ENCODE assay signal across 8 cellular contexts in genomic region chr16:589658-590159, GRCh38. TPM values are rescaled to one million over a fixed set of nuclear protein-coding genes. Genes with fewer than 3 reads are reported as not detected.
DNase-seq lines count a peak whose midpoint lies in the region; ATAC-seq, FAIRE-seq and TF ChIP-seq lines count a peak whose summit lies in the region.

TSS of gene RAB40C (plus strand) at chr16:590066. CDS start at chr16:590292, 226 bp downstream.

- H3K4me3 Mint-ChIP-seq in T-cell, result peak within 1 kb of the TSS; percentile 87 to 97 (median 94)
- peak within 1 kb of the TSS; percentile 98 for H3K4me3 Mint-ChIP-seq in type B pancreatic cell

- intact Hi-C loops in cardiac septum (cut with DNase I), result loop anchor here (5.0 kb wide), 2 partner anchors 53 to 73 kb away; partner anchors contain the start of gene MCRIP2

- H3K4me1 Mint-ChIP-seq in T-cell (peaks cover 42 to 48% (median 44%) of the 10 kb centered on the region in 3 donors), type B pancreatic cell (ENCODE audit: unreplicated experiment) (peaks cover 37% of the 10 kb centered on the region)

- CTCF ChIA-PET in T-cell (lab: Charles Lee), result no interaction called here

- WGBS in adipose tissue, 3 donors, result 0 to 2% (median 1%) methylated on average over 47 to 56 of the region's 61 CpGs

- peak within 1 kb of the TSS; percentile 98 to 100 for H3K27ac Mint-ChIP-seq in T-cell
- H3K27ac Mint-ChIP-seq in type B pancreatic cell, result peak within 1 kb of the TSS; percentile 99

- peak within 1 kb of the TSS; percentile 63 for H3K27ac ChIP-seq in adipose tissue (ENCODE audit: low read depth, low read length)

- DNase-seq in GM12892 (ENCODE audit: insufficient read length), result peak; percentile 99
- DNase-seq in NCI-H1436 treated with DMSO at 0.1 percent for 48 hours (lab: John Stamatoyannopoulos, UW), result peak; percentile 65
- peak; percentile 95 to 99 (median 99) for DNase-seq in T-cell
- peak; percentile 100 for DNase-seq in cardiac septum (ENCODE audit: low spot score)
- peak; percentile 96 for DNase-seq in pons (ENCODE audit: low spot score)
- peak; percentile 99 for DNase-seq in type B pancreatic cell (ENCODE audit: extremely low spot score, unreplicated experiment)

- H3K36me3 Mint-ChIP-seq in T-cell (no peaks in the 10 kb centered on the region), type B pancreatic cell (peaks cover 4% of the 10 kb centered on the region)

- POLR2A ChIA-PET in T-cell (lab: Charles Lee), result no interaction called here

- FAIRE-seq in GM12892 (lab: Jason Lieb, UNC), result peak; percentile 98

- H3K27me3 Mint-ChIP-seq in T-cell (no peaks in the 10 kb centered on the region), type B pancreatic cell (no peaks in the 10 kb centered on the region)

- no peaks in the 10 kb centered on the region for H3K9me3 Mint-ChIP-seq in T-cell
- H3K9me3 Mint-ChIP-seq in type B pancreatic cell, result no peaks in the 10 kb centered on the region

- no peak for TF ChIP-seq CTCF in type B pancreatic cell (conservative IDR thresholded peaks at IDR 0.05)

- ATAC-seq in HG02852 (IDR thresholded peaks at IDR 0.05; ENCODE audit: unreplicated experiment) (peak; percentile 70), T-cell (replicated peaks in 1 of 4) (peak; percentile 83 to 86 (median 85))

- no peak for TF ChIP-seq POLR2A in GM12892 (IDR thresholded peaks at IDR 0.05; ENCODE audit: low read depth, low read length)

RNA-seq across cellular contexts. Expression of gene RAB40C, which starts in this region (rescaled TPM):
- polyA plus RNA-seq in GM12892 (2012; ENCODE audit: missing spikeins), result 2.5 TPM
- total RNA-seq in T-cell (10 to 100 TPM; 14.1 to 28.0 (median 24.4) TPM), cardiac septum (19.4 TPM), type B pancreatic cell (ENCODE audit: low replicate concordance) (21.4 and 26.5 TPM in 2 replicates)
- 10 to 100 TPM; 16.0 to 42.5 (median 21.2) TPM for polyA plus RNA-seq in adipose tissue

Comparison
In these comparisons a context has a peak if more than half of its experiments do, and no peak if none do; other contexts are left out.
1. Peak in every context shown above with its lines: DNase-seq, ATAC-seq and H3K27ac ChIP-seq.